ENCODE assay signal across 6 cellular contexts in genomic region chr12:57765698-57766463, GRCh38. TPM values are rescaled to one million over a fixed set of nuclear protein-coding genes. Genes with fewer than 3 reads are reported as not detected.
DNase-seq lines count a peak whose midpoint lies in the region; ATAC-seq lines count a peak whose summit lies in the region.

No MANE protein-coding gene starts in this region.

- H3K9me3 Mint-ChIP-seq in activated T-helper 17 cell treated with anti-CD3 and anti-CD28 coated beads, Interleukin-2, amount 50 U/mL, for 72 hours = no peaks in the 10 kb centered on the region

- peaks cover 39% of the 10 kb centered on the region for H3K27me3 ChIP-seq in mononuclear cell (ENCODE audit: insufficient read depth, low read length)

- peaks cover 81% of the 10 kb centered on the region for H3K36me3 Mint-ChIP-seq in activated T-helper 17 cell treated with anti-CD3 and anti-CD28 coated beads, Interleukin-2, amount 50 U/mL, for 72 hours (ENCODE audit: low read depth)

- peak overlapping the region; percentile 50; the same call in 1 of the 2 replicates for H3K9ac ChIP-seq in ES-I3 (ENCODE audit: low read depth, low read length)

- peak overlapping the region; percentile 67 for H3K27ac Mint-ChIP-seq in activated T-helper 17 cell treated with anti-CD3 and anti-CD28 coated beads, Interleukin-2, amount 50 U/mL, for 72 hours

- no peaks in the 10 kb centered on the region for H3K36me3 ChIP-seq in ES-I3 (ENCODE audit: insufficient read depth, low read length)

- peak overlapping the region; percentile 30 for H3K4me3 ChIP-seq in mononuclear cell (ENCODE audit: low read length)

- peaks cover 23% of the 10 kb centered on the region for H3K4me1 Mint-ChIP-seq in activated T-helper 17 cell treated with anti-CD3 and anti-CD28 coated beads, Interleukin-2, amount 50 U/mL, for 72 hours

- H3K9me3 ChIP-seq in ES-I3 (ENCODE audit: control insufficient read depth, insufficient read depth, low read length) = no peaks in the 10 kb centered on the region
- H3K9me3 ChIP-seq in mononuclear cell (ENCODE audit: low read depth, low read length) = no peaks in the 10 kb centered on the region

- DNase-seq in GM19240 (ENCODE audit: insufficient read length, low spot score) (no peak), NCI-H1436 (lab: John Stamatoyannopoulos, UW) (no peak), NCI-H510A (lab: John Stamatoyannopoulos, UW) (no peak)

- no peaks in the 10 kb centered on the region for H3K4me1 ChIP-seq in ES-I3 (ENCODE audit: insufficient read depth, low read length)
- H3K4me1 ChIP-seq in mononuclear cell (ENCODE audit: insufficient read depth, low read length) = peaks cover 32% of the 10 kb centered on the region

- no peaks in the 10 kb centered on the region for H3K27me3 Mint-ChIP-seq in activated T-helper 17 cell treated with anti-CD3 and anti-CD28 coated beads, Interleukin-2, amount 50 U/mL, for 72 hours

- peak overlapping the region; percentile 93 for H3K4me3 Mint-ChIP-seq in activated T-helper 17 cell treated with anti-CD3 and anti-CD28 coated beads, Interleukin-2, amount 50 U/mL, for 72 hours

- ATAC-seq in activated T-helper 17 cell treated with anti-CD3 and anti-CD28 coated beads, Interleukin-2, amount 50 U/mL, for 72 hours (replicated peaks) = peak; percentile 30

RNA-seq across cellular contexts. Expression of gene CYP27B1, which starts 1.0 kb away (rescaled TPM):
- total RNA-seq in activated T-helper 17 cell treated with anti-CD3 and anti-CD28 coated beads, Interleukin-2, amount 50 U/mL, for 72 hours = 10 to 100 TPM; 14.4 to 14.7 TPM
- 1.3 TPM for total RNA-seq in mononuclear cell

RNA-seq across cellular contexts. Expression of gene METTL1, which starts 6.0 kb away (rescaled TPM):
- total RNA-seq in activated T-helper 17 cell treated with anti-CD3 and anti-CD28 coated beads, Interleukin-2, amount 50 U/mL, for 72 hours = 10 to 100 TPM; 19.0 to 39.5 TPM
- 2.3 TPM for total RNA-seq in mononuclear cell

RNA-seq across cellular contexts. Expression of gene EEF1AKMT3, which starts 6.5 kb away (rescaled TPM):
- total RNA-seq in activated T-helper 17 cell treated with anti-CD3 and anti-CD28 coated beads, Interleukin-2, amount 50 U/mL, for 72 hours = 10 to 100 TPM in 1 of 2 donors, 1 to 10 TPM in 1; 5.4 to 11.5 TPM
- 1.7 TPM for total RNA-seq in mononuclear cell

RNA-seq across cellular contexts. Expression of gene MARCHF9, which starts 11.0 kb away (rescaled TPM):
- total RNA-seq in activated T-helper 17 cell treated with anti-CD3 and anti-CD28 coated beads, Interleukin-2, amount 50 U/mL, for 72 hours = 10 to 100 TPM; 22.5 to 26.9 TPM
- total RNA-seq in mononuclear cell = 13.9 TPM

RNA-seq across cellular contexts. Expression of gene CDK4, which starts 13.8 kb away (rescaled TPM):
- 100 to 1,000 TPM; 132 to 242 TPM for total RNA-seq in activated T-helper 17 cell treated with anti-CD3 and anti-CD28 coated beads, Interleukin-2, amount 50 U/mL, for 72 hours
- 9.2 TPM for total RNA-seq in mononuclear cell
